18 cellular contexts compared by ENCODE assay signal in genomic region chr13:39106216-39106995, GRCh38.
DNase-seq lines count a peak whose midpoint lies in the region; ATAC-seq, FAIRE-seq and TF ChIP-seq lines count a peak whose summit lies in the region.
"Had no signal": no experiment of that assay in that cellular context is flagged by ENCODE, and none has a peak within 500 bp of the region (broad histone marks: within the 10 kb centered on the region; RNA-seq: fewer than 3 reads in every experiment).

No MANE protein-coding gene starts in this region.

- H3K27me3 ChIP-seq in small intestine (ENCODE audit: control insufficient read depth in 2 of 2, insufficient read depth in 2 of 2, low read length in 2 of 2): peaks cover 0 to 2% of the 10 kb centered on the region in 2 donors
- H3K27me3 ChIP-seq: ovary had no signal

- 34 to 57% (median 46%) methylated on average over 8 of the region's 8 CpGs for WGBS in small intestine, 3 donors

- no peak for FAIRE-seq in small intestine (lab: Jason Lieb, UNC)
- FAIRE-seq: islet of Langerhans had no signal

- no peaks in the 10 kb centered on the region for H3K9me3 ChIP-seq in small intestine (ENCODE audit: control insufficient read depth, low read depth)
- H3K9me3 ChIP-seq: ovary had no signal

- no peak overlapping the region for H3K4me3 ChIP-seq in small intestine (ENCODE audit: low read depth in 1 of 2, low read length in 2 of 2)
- H3K4me3 ChIP-seq: ovary, smooth muscle cell had no signal

- no peak for TF ChIP-seq CTCF in VCaP (conservative IDR thresholded peaks at IDR 0.05)

- ATAC-seq in HG03520 (IDR thresholded peaks at IDR 0.05; ENCODE audit: unreplicated experiment) (no peak), HG03521 (IDR thresholded peaks at IDR 0.05; ENCODE audit: unreplicated experiment) (no peak)
- ATAC-seq: activated CD4-positive, CD25-positive, alpha-beta regulatory T cell treated with anti-CD3 and anti-CD28 coated beads, Interleukin-2, amount 50 U/mL, for 24 hours had no signal

- no peaks in the 10 kb centered on the region for H3K36me3 ChIP-seq in small intestine (ENCODE audit: control insufficient read depth in 2 of 2, insufficient read depth in 2 of 2, low read length in 2 of 2)
- H3K36me3 ChIP-seq: ovary had no signal

- peak overlapping the region; percentile 28; the same call in 1 of the 2 replicates for H3K27ac ChIP-seq in VCaP
- H3K27ac ChIP-seq in small intestine (ENCODE audit: low read depth in 1 of 2, low read length in 1 of 2): no peak overlapping the region
- H3K27ac ChIP-seq: 22Rv1, HL-60, ovary had no signal

- no peaks in the 10 kb centered on the region for H3K4me1 ChIP-seq in small intestine (ENCODE audit: control insufficient read depth in 2 of 2, insufficient read depth in 1 of 2, low read depth in 1 of 2, low read length in 1 of 2)

- DNase-seq in DMS79 treated with DMSO at 0.1 percent for 48 hours (lab: John Stamatoyannopoulos, UW): peak; percentile 15
- DNase-seq in DMS79 (lab: John Stamatoyannopoulos, UW): no peak
- DNase-seq in NCI-H2107 (lab: John Stamatoyannopoulos, UW): peak; percentile 84
- DNase-seq in small intestine: peak; percentile 5
- no peak for DNase-seq in HUDEP-2 (lab: John Stamatoyannopoulos, UW; ENCODE audit: unreplicated experiment in 76 of 76)
- DNase-seq: activated T-cell treated with anti-CD3 and anti-CD28 coated beads for 4 hours; CD4-positive, alpha-beta T cell; glutamatergic neuron; H9; ovary had no signal

Comparison
In these comparisons a context has a peak if more than half of its experiments do, and no peak if none do; other contexts are left out.
1. DNase-seq: peak in DMS79 treated with DMSO at 0.1 percent for 48 hours (single experiment), NCI-H2107 (single experiment) and small intestine (single experiment); none in DMS79 (single experiment) and HUDEP-2 (0 of 76).